ENCODE assay signal across 26 cellular contexts in the genomic region with DNA sequence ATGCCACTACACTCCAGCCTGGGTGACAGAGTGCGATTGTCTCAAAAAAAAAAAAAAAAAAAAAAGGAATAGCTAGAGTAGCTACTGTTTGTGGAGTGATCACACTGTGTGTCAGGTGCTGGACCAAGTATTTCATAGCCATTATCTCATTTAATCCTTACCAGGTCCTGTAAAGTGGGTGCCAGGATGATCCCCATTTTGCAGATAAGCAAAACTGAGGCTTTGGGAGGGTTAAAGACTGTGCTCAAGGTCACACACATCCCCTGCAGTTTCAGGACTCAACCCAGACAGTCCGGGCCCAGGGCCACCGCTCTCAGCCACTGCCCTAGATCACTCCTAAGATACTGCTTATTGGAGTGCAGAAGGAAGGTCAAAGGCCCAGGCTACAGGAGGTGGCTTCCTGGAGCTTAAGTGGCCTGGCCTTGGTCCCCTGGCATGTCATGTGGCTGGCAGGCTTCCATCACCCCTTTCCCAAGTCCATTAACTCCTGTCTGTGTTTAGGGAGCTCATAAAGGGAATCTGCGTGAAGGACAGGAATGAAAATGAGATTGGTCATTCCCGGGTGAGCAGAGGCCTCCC.
"Had no signal": no experiment of that assay in that cellular context is flagged by ENCODE, and none has a peak within 500 bp of the region (broad histone marks: within the 10 kb centered on the region; RNA-seq: fewer than 3 reads in every experiment).

No MANE protein-coding gene starts in this region.

- H3K4me1 ChIP-seq: body of pancreas, SJSA1 had no signal

- H3K27ac ChIP-seq: ascending aorta, body of pancreas, SJSA1 had no signal

- ATAC-seq: body of pancreas had no signal

- FAIRE-seq: bronchial epithelial cell, RCC 7860, TTC549 had no signal

- H3K9me3 ChIP-seq: ascending aorta, body of pancreas, SJSA1 had no signal

- H3K27me3 ChIP-seq: ascending aorta, body of pancreas, SJSA1 had no signal

- DNase-seq: activated B cell treated with CpG ODN at 0.5 μM for 24 hours; activated CD4-positive, alpha-beta T cell treated with anti-CD3 and anti-CD28 coated beads for 1 hour; activated CD4-positive, alpha-beta T cell treated with anti-CD3 and anti-CD28 coated beads, Interleukin-2, amount 10 ng/mL, durations not matched to agents 24 days and 14 days; activated CD4-positive, alpha-beta T cell treated with anti-CD3 and anti-CD28 coated beads, Interleukin-2, amount 50 U/mL, for 48 hours; activated naive CD4-positive, alpha-beta T cell; activated T-cell treated with anti-CD3 and anti-CD28 coated beads for 4 hours; amniotic stem cell; body of pancreas; central memory CD4-positive, alpha-beta T cell; Karpas-422; MM.1S; NCI-H1105; NCI-H1436; NCI-H1694 treated with DMSO at 0.1 percent for 48 hours; NCI-H2029 treated with DMSO at 0.1 percent for 48 hours; NCI-H345; NCI-H510A; NCI-H69; SHP77; T-helper 2 cell; T1000 had no signal

- H3K4me3 ChIP-seq: ascending aorta, body of pancreas, SJSA1 had no signal
